ENCODE assay signal across 1 cellular context in genomic region chr11:119424276-119424675, GRCh38.
TF ChIP-seq lines count a peak whose summit lies in the region.

No MANE protein-coding gene starts in this region.

TF ChIP-seq in IMR-90, 13 proteins besides CTCF, POLR2A, EP300 and RAD21:
- TF ChIP-seq MAFK (IDR thresholded peaks at IDR 0.05; ENCODE audit: low read depth, low read length) (no peak), CHD1 (IDR thresholded peaks at IDR 0.05; ENCODE audit: low read depth, low read length) (no peak), MAZ (IDR thresholded peaks at IDR 0.05; ENCODE audit: borderline replicate concordance, low read depth, low read length) (no peak), CEBPB (IDR thresholded peaks at IDR 0.05; ENCODE audit: low read depth, low read length) (no peak), NFE2L2 (IDR thresholded peaks at IDR 0.05; ENCODE audit: low read depth, low read length) (no peak)
